24 cellular contexts compared by ENCODE assay signal in the genomic region with DNA sequence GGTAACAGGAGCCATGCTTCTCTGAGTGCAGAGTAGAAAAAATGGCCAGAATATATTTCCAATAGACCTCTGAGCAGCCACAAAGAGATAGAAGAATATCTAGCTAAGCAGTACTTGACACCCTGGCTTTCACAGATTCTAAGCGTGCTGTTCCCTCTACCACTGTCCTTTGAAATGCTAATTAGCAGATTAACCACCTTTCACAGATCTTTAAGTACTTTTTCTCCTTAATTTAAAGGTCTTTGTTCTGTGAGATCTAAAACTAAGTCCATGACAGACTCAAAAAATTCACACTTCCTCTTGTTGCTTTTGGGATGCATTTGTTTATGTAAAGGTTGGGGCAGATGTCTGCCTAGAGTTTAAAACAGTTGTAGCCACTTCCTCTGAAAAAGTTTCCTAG. TPM values are rescaled to one million over a fixed set of nuclear protein-coding genes. Genes with fewer than 3 reads are reported as not detected.
"Had no signal": no experiment of that assay in that cellular context is flagged by ENCODE, and none has a peak within 500 bp of the region (broad histone marks: within the 10 kb centered on the region; RNA-seq: fewer than 3 reads in every experiment).

No MANE protein-coding gene starts in this region.

- H3K9me3 ChIP-seq: esophagus muscularis mucosa, gastrocnemius medialis, right lobe of liver, thyroid gland, upper lobe of right lung had no signal

- ATAC-seq: gastrocnemius medialis; natural killer cell treated with Interleukin-12 subunit alpha and Interleukin-12 subunit beta and Interleukin-15 and Interleukin-18, amount 100 ng/mL, for 72 hours; right lobe of liver; upper lobe of right lung had no signal

- H3K27ac ChIP-seq: breast epithelium, esophagus muscularis mucosa, gastrocnemius medialis, right lobe of liver, skin epidermis, thyroid gland, upper lobe of right lung had no signal

- H3K4me3 ChIP-seq: breast epithelium, esophagus muscularis mucosa, gastrocnemius medialis, right lobe of liver, skin epidermis, thyroid gland, upper lobe of right lung had no signal

- H3K27ac Mint-ChIP-seq: activated CD4-positive, alpha-beta memory T cell treated with anti-CD3 and anti-CD28 coated beads for 36 hours; activated naive CD8-positive, alpha-beta T cell treated with anti-CD3 and anti-CD28 coated beads for 36 hours; natural killer cell treated with Interleukin-12 subunit alpha and Interleukin-12 subunit beta and Interleukin-15 and Interleukin-18, amount 100 ng/mL, for 72 hours; stimulated activated naive CD8-positive, alpha-beta T cell treated with anti-CD3 and anti-CD28 coated beads, Interleukin-15, Interleukin-2, amounts not matched to agents 100 ng/mL and 50 ng/mL, for 24 hours; T-helper 1 cell treated with Interleukin-12 subunit alpha and Interleukin-12 subunit beta and Interleukin-4 antibody, amounts not matched to agents 30 μg/mL and 1 μg/mL, for 36 hours had no signal

- DNase-seq: activated CD4-positive, alpha-beta memory T cell treated with anti-CD3 and anti-CD28 coated beads for 36 hours; activated CD4-positive, alpha-beta T cell treated with anti-CD3 and anti-CD28 coated beads for 48 hours; activated naive CD4-positive, alpha-beta T cell treated with Interleukin-2 at 50 U/mL for 16 hours; activated naive CD8-positive, alpha-beta T cell treated with anti-CD3 and anti-CD28 coated beads for 36 hours; activated T-cell treated with anti-CD3 and anti-CD28 coated beads, Interleukin-2, amount 50 U/mL, for 48 hours; gastrocnemius medialis; head of caudate nucleus; right lobe of liver; stimulated activated CD4-positive, alpha-beta T cell treated with anti-CD3 and anti-CD28 coated beads, Interleukin-1b, Interleukin-23, amount 100 ng/mL, for 48 hours; substantia nigra; T1000; thyroid gland; upper lobe of right lung had no signal

- H3K4me1 Mint-ChIP-seq: activated naive CD8-positive, alpha-beta T cell treated with anti-CD3 and anti-CD28 coated beads for 36 hours; central memory CD8-positive, alpha-beta T cell had no signal

- H3K36me3 ChIP-seq: breast epithelium, esophagus muscularis mucosa, gastrocnemius medialis, right lobe of liver, thyroid gland, upper lobe of right lung had no signal

- H3K27me3 ChIP-seq: breast epithelium, esophagus muscularis mucosa, gastrocnemius medialis, right lobe of liver, thyroid gland, upper lobe of right lung had no signal

- FAIRE-seq: astrocyte, islet of Langerhans had no signal

- H3K27me3 Mint-ChIP-seq: activated CD4-positive, alpha-beta memory T cell treated with anti-CD3 and anti-CD28 coated beads for 36 hours; activated naive CD8-positive, alpha-beta T cell treated with anti-CD3 and anti-CD28 coated beads for 36 hours; central memory CD8-positive, alpha-beta T cell; stimulated activated naive CD8-positive, alpha-beta T cell treated with anti-CD3 and anti-CD28 coated beads, Interleukin-15, Interleukin-2, amounts not matched to agents 100 ng/mL and 50 ng/mL, for 24 hours had no signal

- H3K9me3 Mint-ChIP-seq: activated CD4-positive, alpha-beta memory T cell treated with anti-CD3 and anti-CD28 coated beads for 36 hours; natural killer cell treated with Interleukin-12 subunit alpha and Interleukin-12 subunit beta and Interleukin-15 and Interleukin-18, amount 100 ng/mL, for 72 hours; stimulated activated naive CD8-positive, alpha-beta T cell treated with anti-CD3 and anti-CD28 coated beads, Interleukin-15, Interleukin-2, amounts not matched to agents 100 ng/mL and 50 ng/mL, for 24 hours had no signal

- H3K36me3 Mint-ChIP-seq: activated CD4-positive, alpha-beta memory T cell treated with anti-CD3 and anti-CD28 coated beads for 36 hours; natural killer cell treated with Interleukin-12 subunit alpha and Interleukin-12 subunit beta and Interleukin-15 and Interleukin-18, amount 100 ng/mL, for 72 hours had no signal

- H3K4me1 ChIP-seq: breast epithelium, esophagus muscularis mucosa, gastrocnemius medialis, right lobe of liver, thyroid gland, upper lobe of right lung had no signal

- H3K4me3 Mint-ChIP-seq: activated CD4-positive, alpha-beta memory T cell treated with anti-CD3 and anti-CD28 coated beads for 36 hours; activated naive CD8-positive, alpha-beta T cell treated with anti-CD3 and anti-CD28 coated beads for 36 hours; central memory CD8-positive, alpha-beta T cell; natural killer cell treated with Interleukin-12 subunit alpha and Interleukin-12 subunit beta and Interleukin-15 and Interleukin-18, amount 100 ng/mL, for 72 hours; stimulated activated naive CD8-positive, alpha-beta T cell treated with anti-CD3 and anti-CD28 coated beads, Interleukin-15, Interleukin-2, amounts not matched to agents 100 ng/mL and 50 ng/mL, for 24 hours; T-helper 1 cell treated with Interleukin-12 subunit alpha and Interleukin-12 subunit beta and Interleukin-4 antibody, amounts not matched to agents 30 μg/mL and 1 μg/mL, for 36 hours had no signal

RNA-seq across cellular contexts. Expression of gene MAGEC2, which starts 28.3 kb away (rescaled TPM):
- total RNA-seq: activated CD4-positive, alpha-beta memory T cell treated with anti-CD3 and anti-CD28 coated beads for 36 hours; activated naive CD8-positive, alpha-beta T cell treated with anti-CD3 and anti-CD28 coated beads for 36 hours; astrocyte; breast epithelium; dermis microvascular lymphatic vessel endothelial cell; esophagus muscularis mucosa; gastrocnemius medialis; liver; natural killer cell treated with Interleukin-12 subunit alpha and Interleukin-12 subunit beta and Interleukin-15 and Interleukin-18, amount 100 ng/mL, for 72 hours; right lobe of liver; thyroid gland; upper lobe of right lung had no signal
- polyA plus RNA-seq: liver had no signal
